Comparison of ENCODE assay signal across 12 cellular contexts in the genomic region with DNA sequence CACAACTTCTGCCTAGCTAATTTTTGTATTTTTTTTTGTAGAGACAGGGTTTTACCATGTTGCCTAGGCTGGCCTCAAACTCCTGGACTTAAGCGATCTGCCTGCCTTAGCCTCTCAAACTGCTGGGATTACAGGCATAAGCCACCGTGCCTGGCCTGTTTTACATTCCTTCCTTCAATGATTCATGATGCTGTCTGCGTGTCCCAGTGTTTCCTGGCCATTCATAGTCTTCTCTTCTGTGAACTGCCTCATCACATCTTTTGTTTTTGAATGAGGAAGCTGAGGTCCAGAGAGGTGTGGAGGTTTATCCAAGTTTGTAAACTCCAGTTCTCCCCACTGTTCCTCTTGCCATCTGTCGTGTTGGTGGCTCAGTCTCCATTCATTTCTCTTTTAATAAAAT.
DNase-seq lines count a peak whose midpoint lies in the region; ATAC-seq and TF ChIP-seq lines count a peak whose summit lies in the region.
"Had no signal": no experiment of that assay in that cellular context is flagged by ENCODE, and none has a peak within 500 bp of the region (broad histone marks: within the 10 kb centered on the region; RNA-seq: fewer than 3 reads in every experiment).

No MANE protein-coding gene starts in this region.

- no peaks in the 10 kb centered on the region for H3K36me3 Mint-ChIP-seq in activated naive CD8-positive, alpha-beta T cell treated with anti-CD3 and anti-CD28 coated beads for 36 hours

- no peak for TF ChIP-seq CTCF in astrocyte of the spinal cord (IDR thresholded peaks at IDR 0.05; ENCODE audit: low read depth, low read length)

- ATAC-seq in HG03159 (IDR thresholded peaks at IDR 0.05; ENCODE audit: unreplicated experiment): no peak
- no peak for ATAC-seq in GM19455 (IDR thresholded peaks at IDR 0.05; ENCODE audit: unreplicated experiment)

- H3K4me3 ChIP-seq in astrocyte of the spinal cord (ENCODE audit: low read depth, low read length): no peak overlapping the region
- H3K4me3 ChIP-seq: tibial nerve had no signal

- H3K9me3 Mint-ChIP-seq in activated naive CD8-positive, alpha-beta T cell treated with anti-CD3 and anti-CD28 coated beads for 36 hours: no peaks in the 10 kb centered on the region

- no peak overlapping the region for H3K27ac Mint-ChIP-seq in activated naive CD8-positive, alpha-beta T cell treated with anti-CD3 and anti-CD28 coated beads for 36 hours

- H3K4me1 Mint-ChIP-seq in activated naive CD8-positive, alpha-beta T cell treated with anti-CD3 and anti-CD28 coated beads for 36 hours: peaks cover 40% of the 10 kb centered on the region

- DNase-seq in A172 (ENCODE audit: low spot score) (peak; percentile 58), HCEC 1CT (peak; percentile 70), astrocyte of the spinal cord (ENCODE audit: low read depth, low spot score) (peak; percentile 54), islet precursor cell (peak; percentile 78), D341Med (ENCODE audit: low spot score) (no peak)
- no peak for DNase-seq in activated naive CD8-positive, alpha-beta T cell treated with anti-CD3 and anti-CD28 coated beads for 36 hours
- DNase-seq: effector memory CD4-positive, alpha-beta T cell; GF-D8; SHP77 had no signal

- H3K27me3 Mint-ChIP-seq in activated naive CD8-positive, alpha-beta T cell treated with anti-CD3 and anti-CD28 coated beads for 36 hours: peaks cover 4% of the 10 kb centered on the region

- in situ Hi-C loops in astrocyte of the spinal cord (cut with HindIII; ENCODE audit: low sequenced_read_pairs): no loop called here

- no peak overlapping the region for H3K4me3 Mint-ChIP-seq in activated naive CD8-positive, alpha-beta T cell treated with anti-CD3 and anti-CD28 coated beads for 36 hours

Comparison
In these comparisons a context has a peak if more than half of its experiments do, and no peak if none do; other contexts are left out.
1. DNase-seq: peak in A172 (single experiment), HCEC 1CT (single experiment), astrocyte of the spinal cord (single experiment) and islet precursor cell (single experiment); none in D341Med (single experiment) and activated naive CD8-positive, alpha-beta T cell treated with anti-CD3 and anti-CD28 coated beads for 36 hours (single experiment).